ENCODE assay signal across 1 cellular context in the genomic region with DNA sequence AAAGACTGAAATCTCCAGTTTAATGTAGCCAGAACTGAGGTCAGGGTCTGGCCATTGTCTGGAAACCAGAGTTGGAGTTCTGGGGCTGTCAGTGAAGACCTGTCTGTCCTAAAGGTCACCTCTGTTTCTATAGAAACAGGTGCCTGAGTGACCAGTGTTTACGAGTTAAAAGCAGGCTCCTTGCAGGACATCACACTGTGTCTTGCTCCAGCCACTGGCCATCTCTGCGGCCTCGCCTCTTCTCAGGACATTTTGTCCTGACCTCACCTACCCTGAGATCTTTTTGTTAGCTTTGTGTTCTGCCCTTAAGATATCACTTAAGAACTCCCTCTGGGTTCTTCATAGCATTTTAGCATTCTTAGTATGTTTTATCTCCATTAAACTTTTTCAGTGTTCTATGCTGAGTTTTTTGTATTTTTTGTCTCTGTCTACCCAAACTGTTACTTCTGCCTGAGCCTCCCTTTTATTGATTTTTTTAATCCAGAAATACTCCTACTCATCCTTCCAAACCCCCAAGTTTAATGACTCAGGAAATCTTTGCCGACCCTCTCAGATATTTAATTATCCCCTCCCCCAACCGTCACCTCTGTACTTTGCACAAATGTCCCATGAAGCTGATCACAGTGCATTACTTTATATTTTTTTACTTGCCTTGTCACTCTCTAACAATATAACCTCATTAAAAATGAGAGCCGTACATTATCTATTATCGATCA.
TF ChIP-seq lines count a peak whose summit lies in the region.

No MANE protein-coding gene starts in this region.

TF ChIP-seq in SK-N-SH treated with all-trans-retinoic acid at 6 μM for 48 hours, 23 proteins besides CTCF, POLR2A, EP300 and RAD21 (continued from another document):
- TF ChIP-seq POU6F1 (CRISPR knock-in tag; IDR thresholded peaks at IDR 0.05; ENCODE audit: borderline replicate concordance, low read depth): no peak
